In genomic region chr4:26337612-26338011, GRCh38 we compare ENCODE assay signal across 24 cellular contexts. TPM values are rescaled to one million over a fixed set of nuclear protein-coding genes. Genes with fewer than 3 reads are reported as not detected.
A peak's percentile ranks its signal among the peaks of the same experiment; 100 is the strongest.
DNase-seq lines count a peak whose midpoint lies in the region; ATAC-seq, FAIRE-seq and TF ChIP-seq lines count a peak whose summit lies in the region.
"Had no signal": no experiment of that assay in that cellular context is flagged by ENCODE, and none has a peak within 500 bp of the region (broad histone marks: within the 10 kb centered on the region; RNA-seq: fewer than 3 reads in every experiment).

No MANE protein-coding gene starts in this region.

- no peaks in the 10 kb centered on the region for H3K9me3 Mint-ChIP-seq in activated T-cell treated with anti-CD3 and anti-CD28 coated beads, Interleukin-2, amount 50 U/mL, for 24 hours
- H3K9me3 Mint-ChIP-seq in activated T-cell treated with anti-CD3 and anti-CD28 coated beads, Interleukin-2, amount 50 U/mL, for 4 hours = no peaks in the 10 kb centered on the region
- H3K9me3 Mint-ChIP-seq: CD4-positive, alpha-beta T cell had no signal

- peaks cover 65% of the 10 kb centered on the region for H3K4me1 Mint-ChIP-seq in activated T-cell treated with anti-CD3 and anti-CD28 coated beads, Interleukin-2, amount 50 U/mL, for 24 hours (ENCODE audit: low read depth)
- H3K4me1 Mint-ChIP-seq in activated T-cell treated with anti-CD3 and anti-CD28 coated beads, Interleukin-2, amount 50 U/mL, for 4 hours (ENCODE audit: low read depth) = peaks cover 63% of the 10 kb centered on the region

- H3K4me3 ChIP-seq in esophagus muscularis mucosa = no peak overlapping the region
- no peak overlapping the region for H3K4me3 ChIP-seq in prostate gland
- H3K4me3 ChIP-seq: BLaER1, GM23248, K562 had no signal

- no peaks in the 10 kb centered on the region for H3K36me3 ChIP-seq in esophagus muscularis mucosa
- H3K36me3 ChIP-seq in prostate gland = no peaks in the 10 kb centered on the region

- peaks cover 15 to 32% (median 20%) of the 10 kb centered on the region in 4 donors for H3K4me1 ChIP-seq in esophagus muscularis mucosa
- H3K4me1 ChIP-seq in prostate gland (replicated peaks) = no peaks in the 10 kb centered on the region

- H3K27ac ChIP-seq in esophagus muscularis mucosa (replicated peaks in 1 of 4) (no peak overlapping the region), prostate gland (no peak overlapping the region)
- H3K27ac ChIP-seq: BLaER1, GM23248, RWPE1 had no signal

- no peak for TF ChIP-seq POLR2A in esophagus muscularis mucosa (IDR thresholded peaks at IDR 0.05; ENCODE audit: low read depth)
- no peak for TF ChIP-seq POLR2A in prostate gland (IDR thresholded peaks at IDR 0.05)

- TF ChIP-seq CTCF in esophagus muscularis mucosa (IDR thresholded peaks at IDR 0.05) = no peak
- no peak for TF ChIP-seq CTCF in prostate gland (IDR thresholded peaks at IDR 0.05)

- WGBS in esophagus muscularis mucosa = 87% methylated on average over 2 of the region's 2 CpGs
- WGBS in prostate gland = 82% methylated on average over 2 of the region's 2 CpGs

- no peaks in the 10 kb centered on the region for H3K27me3 Mint-ChIP-seq in activated T-cell treated with anti-CD3 and anti-CD28 coated beads, Interleukin-2, amount 50 U/mL, for 24 hours
- no peaks in the 10 kb centered on the region for H3K27me3 Mint-ChIP-seq in activated T-cell treated with anti-CD3 and anti-CD28 coated beads, Interleukin-2, amount 50 U/mL, for 4 hours (ENCODE audit: low read depth)
- H3K27me3 Mint-ChIP-seq: CD4-positive, alpha-beta T cell had no signal

- no peaks in the 10 kb centered on the region for H3K9me3 ChIP-seq in esophagus muscularis mucosa
- no peaks in the 10 kb centered on the region for H3K9me3 ChIP-seq in prostate gland
- H3K9me3 ChIP-seq: BLaER1 had no signal

- no peak for DNase-seq in activated T-cell treated with anti-CD3 and anti-CD28 coated beads, Interleukin-2, amount 50 U/mL, for 24 hours
- no peak for DNase-seq in activated T-cell treated with anti-CD3 and anti-CD28 coated beads, Interleukin-2, amount 50 U/mL, for 4 hours
- peak; percentile 22 for DNase-seq in RCC 7860 (ENCODE audit: low spot score)
- peak; percentile 18 for DNase-seq in kidney tubule cell (ENCODE audit: low spot score)
- DNase-seq in esophagus muscularis mucosa (ENCODE audit: extremely low spot score) = no peak
- no peak for DNase-seq in prostate gland (ENCODE audit: low spot score)
- DNase-seq: CD4-positive, alpha-beta T cell; DMS53; GM23248; H7; NCI-H1048; NCI-H1417; NCI-H1694; NCI-H2029 treated with DMSO at 0.1 percent for 48 hours; NCI-H446 treated with DMSO at 0.1 percent for 48 hours; NCI-H69; SHP77 had no signal

- H3K27ac Mint-ChIP-seq in activated T-cell treated with anti-CD3 and anti-CD28 coated beads, Interleukin-2, amount 50 U/mL, for 24 hours = peak overlapping the region; percentile 3
- H3K27ac Mint-ChIP-seq: CD4-positive, alpha-beta T cell had no signal

- FAIRE-seq in RCC 7860 (lab: Jason Lieb, UNC) = peak; percentile 81
- FAIRE-seq: A204.1, GM18507, HepG2, K562 had no signal

- intact Hi-C loops in esophagus muscularis mucosa (cut with DNase I) = no loop called here
- intact Hi-C loops in prostate gland (cut with DNase I) = no loop called here

- peaks cover 30% of the 10 kb centered on the region for H3K36me3 Mint-ChIP-seq in activated T-cell treated with anti-CD3 and anti-CD28 coated beads, Interleukin-2, amount 50 U/mL, for 24 hours (ENCODE audit: low read depth)
- peaks cover 8% of the 10 kb centered on the region for H3K36me3 Mint-ChIP-seq in activated T-cell treated with anti-CD3 and anti-CD28 coated beads, Interleukin-2, amount 50 U/mL, for 4 hours (ENCODE audit: insufficient read depth)

- no peak for TF ChIP-seq EP300 in esophagus muscularis mucosa (IDR thresholded peaks at IDR 0.05)

- no peak overlapping the region for H3K4me3 Mint-ChIP-seq in activated T-cell treated with anti-CD3 and anti-CD28 coated beads, Interleukin-2, amount 50 U/mL, for 24 hours
- H3K4me3 Mint-ChIP-seq in activated T-cell treated with anti-CD3 and anti-CD28 coated beads, Interleukin-2, amount 50 U/mL, for 4 hours = no peak overlapping the region
- H3K4me3 Mint-ChIP-seq: CD4-positive, alpha-beta T cell had no signal

- no peak for ATAC-seq in activated T-cell treated with anti-CD3 and anti-CD28 coated beads, Interleukin-2, amount 50 U/mL, for 4 hours
- ATAC-seq in GM19452 (IDR thresholded peaks at IDR 0.05; ENCODE audit: unreplicated experiment) = no peak
- ATAC-seq: HepG2, K562 had no signal

- H3K27me3 ChIP-seq in esophagus muscularis mucosa = no peaks in the 10 kb centered on the region
- H3K27me3 ChIP-seq in prostate gland (replicated peaks; ENCODE audit: insufficient read depth) = no peaks in the 10 kb centered on the region
- H3K27me3 ChIP-seq: BLaER1 had no signal

RNA-seq across cellular contexts. Expression of gene RBPJ, which starts 16.8 kb away (rescaled TPM):
- 100 to 1,000 TPM; 164 to 194 (median 182) TPM for total RNA-seq in activated T-cell treated with anti-CD3 and anti-CD28 coated beads, Interleukin-2, amount 50 U/mL, for 4 hours
- total RNA-seq in esophagus muscularis mucosa (10 to 100 TPM; 49.7 to 75.2 (median 60.8) TPM), prostate gland (100 to 1,000 TPM in 1 of 2 donors, 10 to 100 TPM in 1; 36.0 to 130 TPM)

Comparison
In these comparisons a context has a peak if more than half of its experiments do, and no peak if none do; other contexts are left out.
1. DNase-seq: peak in RCC 7860 (single experiment) and kidney tubule cell (single experiment); none in activated T-cell treated with anti-CD3 and anti-CD28 coated beads, Interleukin-2, amount 50 U/mL, for 24 hours (single experiment), activated T-cell treated with anti-CD3 and anti-CD28 coated beads, Interleukin-2, amount 50 U/mL, for 4 hours (single experiment), esophagus muscularis mucosa (single experiment) and prostate gland (single experiment).